1 cellular context compared by ENCODE assay signal in genomic region chr1:15939181-15940109, GRCh38.
TF ChIP-seq lines count a peak whose summit lies in the region.

No MANE protein-coding gene starts in this region.

TF ChIP-seq in GM23338, 12 proteins besides CTCF, POLR2A, EP300 and RAD21 (continued from another document):
- TF ChIP-seq REST (IDR thresholded peaks at IDR 0.05; ENCODE audit: unreplicated experiment): no peak
- no peak for TF ChIP-seq ETS1 (IDR thresholded peaks at IDR 0.05)
- no peak for TF ChIP-seq STAT1 (IDR thresholded peaks at IDR 0.05; ENCODE audit: unreplicated experiment)
- no peak for TF ChIP-seq ZNF331 (CRISPR knock-in tag; IDR thresholded peaks at IDR 0.05; ENCODE audit: low read depth)
- TF ChIP-seq POLR2AphosphoS5 (IDR thresholded peaks at IDR 0.05; ENCODE audit: low read depth): no peak
- no peak for TF ChIP-seq ZNF462 (CRISPR knock-in tag; IDR thresholded peaks at IDR 0.05)
- no peak for TF ChIP-seq ZNF114 (CRISPR knock-in tag; IDR thresholded peaks at IDR 0.05)
- TF ChIP-seq EZH2phosphoT487 (IDR thresholded peaks at IDR 0.05; ENCODE audit: unreplicated experiment): no peak
- no peak for TF ChIP-seq CREB1 (CRISPR knock-in tag; IDR thresholded peaks at IDR 0.05; ENCODE audit: low read depth)
